ENCODE assay signal across 10 cellular contexts in genomic region chr11:111736621-111737055, GRCh38. TPM values are rescaled to one million over a fixed set of nuclear protein-coding genes. Genes with fewer than 3 reads are reported as not detected.
DNase-seq lines count a peak whose midpoint lies in the region; TF ChIP-seq lines count a peak whose summit lies in the region.
"Had no signal": no experiment of that assay in that cellular context is flagged by ENCODE, and none has a peak within 500 bp of the region (broad histone marks: within the 10 kb centered on the region; RNA-seq: fewer than 3 reads in every experiment).

No MANE protein-coding gene starts in this region.

- WGBS in esophagus squamous epithelium, 2 donors = 41 to 56% methylated on average over 7 to 8 of the region's 8 CpGs
- 73% methylated on average over 8 of the region's 8 CpGs for WGBS in urinary bladder

- DNase-seq in activated T-cell treated with anti-CD3 and anti-CD28 coated beads, Interleukin-2, amount 50 U/mL, for 24 hours = no peak
- DNase-seq in activated T-cell treated with anti-CD3 and anti-CD28 coated beads, Interleukin-2, amount 50 U/mL, for 48 hours = no peak
- DNase-seq in esophagus squamous epithelium (lab: John Stamatoyannopoulos, UW) (no peak), osteocyte (ENCODE audit: extremely low spot score, unreplicated experiment) (no peak), CD14-positive monocyte (ENCODE audit: low spot score) (no peak), NCI-H1417 (lab: John Stamatoyannopoulos, UW) (no peak)
- DNase-seq in effector CD4-positive, alpha-beta T cell = no peak
- DNase-seq: 8988T had no signal

- no peaks in the 10 kb centered on the region for H3K27me3 ChIP-seq in esophagus squamous epithelium

- H3K27ac Mint-ChIP-seq in activated T-cell treated with anti-CD3 and anti-CD28 coated beads, Interleukin-2, amount 50 U/mL, for 24 hours = peak overlapping the region; percentile 34
- H3K27ac Mint-ChIP-seq in osteocyte (ENCODE audit: unreplicated experiment) (peak overlapping the region; percentile 100), CD14-positive monocyte (peak overlapping the region in 1 of 7 donors; percentile 51)

- H3K27ac ChIP-seq in esophagus squamous epithelium = peak overlapping the region; percentile 85 to 98 (median 92)
- peak overlapping the region; percentile 91 for H3K27ac ChIP-seq in urinary bladder (ENCODE audit: low read depth)

- TF ChIP-seq CTCF in esophagus squamous epithelium (IDR thresholded peaks at IDR 0.05) (no peak), osteocyte (IDR thresholded peaks at IDR 0.05) (no peak), CD14-positive monocyte (IDR thresholded peaks at IDR 0.05) (no peak)

- peaks cover 56% of the 10 kb centered on the region for H3K36me3 Mint-ChIP-seq in activated T-cell treated with anti-CD3 and anti-CD28 coated beads, Interleukin-2, amount 50 U/mL, for 24 hours (ENCODE audit: low read depth)
- H3K36me3 Mint-ChIP-seq in osteocyte (ENCODE audit: unreplicated experiment) (peaks cover 18% of the 10 kb centered on the region), CD14-positive monocyte (peaks cover 33 to 39% of the 10 kb centered on the region in 2 donors)

- peaks cover 15% of the 10 kb centered on the region for H3K4me1 Mint-ChIP-seq in activated T-cell treated with anti-CD3 and anti-CD28 coated beads, Interleukin-2, amount 50 U/mL, for 24 hours (ENCODE audit: low read depth)
- H3K4me1 Mint-ChIP-seq in osteocyte (ENCODE audit: unreplicated experiment) (peaks cover 62% of the 10 kb centered on the region), CD14-positive monocyte (peaks cover 5% of the 10 kb centered on the region)

- no peaks in the 10 kb centered on the region for H3K9me3 Mint-ChIP-seq in activated T-cell treated with anti-CD3 and anti-CD28 coated beads, Interleukin-2, amount 50 U/mL, for 24 hours
- H3K9me3 Mint-ChIP-seq in osteocyte (ENCODE audit: unreplicated experiment) = no peaks in the 10 kb centered on the region
- no peaks in the 10 kb centered on the region for H3K9me3 Mint-ChIP-seq in CD14-positive monocyte

- no peaks in the 10 kb centered on the region for H3K9me3 ChIP-seq in esophagus squamous epithelium

- no peak overlapping the region for H3K4me3 Mint-ChIP-seq in activated T-cell treated with anti-CD3 and anti-CD28 coated beads, Interleukin-2, amount 50 U/mL, for 24 hours
- H3K4me3 Mint-ChIP-seq in osteocyte (ENCODE audit: unreplicated experiment) = no peak overlapping the region
- no peak overlapping the region for H3K4me3 Mint-ChIP-seq in CD14-positive monocyte

- H3K4me3 ChIP-seq in esophagus squamous epithelium (no peak overlapping the region), urinary bladder (ENCODE audit: low read depth, low read length) (no peak overlapping the region)
- H3K4me3 ChIP-seq: K562 had no signal

- H3K4me1 ChIP-seq in esophagus squamous epithelium (peaks cover 47 to 77% (median 73%) of the 10 kb centered on the region in 3 donors), urinary bladder (ENCODE audit: insufficient read depth) (no peaks in the 10 kb centered on the region)

- intact Hi-C loops in esophagus squamous epithelium (cut with DNase I) = no loop called here
- intact Hi-C loops in CD14-positive monocyte (cut with micrococcal nuclease) = no loop called here

- peaks cover 0 to 36% (median 5%) of the 10 kb centered on the region in 3 donors for H3K36me3 ChIP-seq in esophagus squamous epithelium
- no peaks in the 10 kb centered on the region for H3K36me3 ChIP-seq in urinary bladder (ENCODE audit: insufficient read depth)

- TF ChIP-seq POLR2A in esophagus squamous epithelium (IDR thresholded peaks at IDR 0.05) = no peak

- no peaks in the 10 kb centered on the region for H3K27me3 Mint-ChIP-seq in activated T-cell treated with anti-CD3 and anti-CD28 coated beads, Interleukin-2, amount 50 U/mL, for 24 hours
- no peaks in the 10 kb centered on the region for H3K27me3 Mint-ChIP-seq in osteocyte (ENCODE audit: unreplicated experiment)
- H3K27me3 Mint-ChIP-seq in CD14-positive monocyte (ENCODE audit: low read depth in 3 of 3) = peaks cover 0 to 4% (median 2%) of the 10 kb centered on the region in 3 donors

RNA-seq across cellular contexts. Expression of gene PPP2R1B, which starts 29.6 kb away (rescaled TPM):
- total RNA-seq in esophagus squamous epithelium (10 to 100 TPM; 17.6 to 39.7 (median 27.7) TPM), osteocyte (25.2 and 26.0 TPM in 2 replicates), urinary bladder (22.7 TPM)
- polyA plus RNA-seq in urinary bladder (6.8 TPM), CD14-positive monocyte (10 to 100 TPM; 11.2 to 16.9 TPM)
